ENCODE assay signal across 1 cellular context in genomic region chr20:18662279-18662678, GRCh38.
TF ChIP-seq lines count a peak whose summit lies in the region.

No MANE protein-coding gene starts in this region.

TF ChIP-seq in GM12878, 131 proteins besides CTCF, POLR2A, EP300 and RAD21 (continued from another document and continues in another):
- no peak for TF ChIP-seq RFX5 (IDR thresholded peaks at IDR 0.05; ENCODE audit: low read depth, low read length)
- TF ChIP-seq ZNF24 (IDR thresholded peaks at IDR 0.05), result no peak
- TF ChIP-seq MYB (IDR thresholded peaks at IDR 0.05; ENCODE audit: borderline replicate concordance, low read depth, low read length), result no peak
- no peak for TF ChIP-seq GATAD2B (conservative IDR thresholded peaks at IDR 0.05; ENCODE audit: low read depth)
- TF ChIP-seq KLF5 (IDR thresholded peaks at IDR 0.05; ENCODE audit: partially characterized antibody), result no peak
- no peak for TF ChIP-seq HSF1 (IDR thresholded peaks at IDR 0.05; ENCODE audit: low read depth, low read length)
- no peak for TF ChIP-seq RBBP5 (conservative IDR thresholded peaks at IDR 0.05)
- 0 out of 2 replicates have a peak, but pooled peaks have one; percentile 27 for TF ChIP-seq PML (IDR thresholded peaks at IDR 0.05; ENCODE audit: low read length)
- TF ChIP-seq TARDBP (IDR thresholded peaks at IDR 0.05; ENCODE audit: borderline replicate concordance), result no peak
- TF ChIP-seq HCFC1 (IDR thresholded peaks at IDR 0.05; ENCODE audit: low read length), result no peak
- 0 out of 2 replicates have a peak, but pooled peaks have one; percentile 27 for TF ChIP-seq ZNF217 (IDR thresholded peaks at IDR 0.05)
- TF ChIP-seq MYC (IDR thresholded peaks at IDR 0.05; ENCODE audit: insufficient read depth, insufficient read length, insufficient replicate concordance, low read length, severe bottlenecking), result no peak
- no peak for TF ChIP-seq EGR1 (IDR thresholded peaks at IDR 0.05; ENCODE audit: borderline replicate concordance in 1 of 2, low read depth in 2 of 2, low read length in 2 of 2)
- no peak for TF ChIP-seq HDGF (IDR thresholded peaks at IDR 0.05)
- no peak for TF ChIP-seq PBX3 (IDR thresholded peaks at IDR 0.05; ENCODE audit: insufficient replicate concordance, low read depth, low read length)
- TF ChIP-seq EED (IDR thresholded peaks at IDR 0.05; ENCODE audit: low read depth), result peak; percentile 86
- TF ChIP-seq SRF (IDR thresholded peaks at IDR 0.05; ENCODE audit: low read depth in 2 of 2, low read length in 2 of 2), result no peak
- TF ChIP-seq ESRRA (IDR thresholded peaks at IDR 0.05; ENCODE audit: low read length), result no peak
- TF ChIP-seq DPF2 (IDR thresholded peaks at IDR 0.05), result no peak
- no peak for TF ChIP-seq SIX5 (IDR thresholded peaks at IDR 0.05; ENCODE audit: low read depth, low read length, severe bottlenecking)
- TF ChIP-seq STAT1 (conservative IDR thresholded peaks at IDR 0.05), result no peak
- 0 out of 4 replicates have a peak, but pooled peaks of 1 of the 2 experiments have one; percentile 33 for TF ChIP-seq ETV6 (conservative IDR thresholded peaks at IDR 0.05 in 1 of 2, IDR thresholded peaks at IDR 0.05 in 1 of 2; ENCODE audit: borderline replicate concordance in 1 of 2, low read depth in 1 of 2)
- no peak for TF ChIP-seq MTA2 (IDR thresholded peaks at IDR 0.05; ENCODE audit: low read depth)
- TF ChIP-seq ZNF687 (IDR thresholded peaks at IDR 0.05), result no peak
- no peak for TF ChIP-seq NBN (IDR thresholded peaks at IDR 0.05)
- TF ChIP-seq PKNOX1 (IDR thresholded peaks at IDR 0.05), result no peak
- TF ChIP-seq FOXM1 (IDR thresholded peaks at IDR 0.05; ENCODE audit: low read depth, low read length), result peak; percentile 47; the same call in 1 of the 2 replicates
- no peak for TF ChIP-seq MLLT1 (IDR thresholded peaks at IDR 0.05)
- TF ChIP-seq BCL3 (IDR thresholded peaks at IDR 0.05; ENCODE audit: borderline replicate concordance, insufficient read depth, low read depth, low read length, poor library complexity, severe bottlenecking), result peak; percentile 74
- TF ChIP-seq POU2F2 (IDR thresholded peaks at IDR 0.05; ENCODE audit: borderline replicate concordance, low read depth, low read length), result no peak
- TF ChIP-seq NR2C2 (IDR thresholded peaks at IDR 0.05; ENCODE audit: borderline replicate concordance, control insufficient read depth, insufficient read length, low read depth), result no peak
- TF ChIP-seq CHD2 (IDR thresholded peaks at IDR 0.05; ENCODE audit: borderline replicate concordance, low read depth, low read length), result no peak
- no peak for TF ChIP-seq SREBF1 (IDR thresholded peaks at IDR 0.05; ENCODE audit: low read length)
- no peak for TF ChIP-seq E2F8 (IDR thresholded peaks at IDR 0.05; ENCODE audit: low read depth, partially characterized antibody)
- no peak for TF ChIP-seq MAX (IDR thresholded peaks at IDR 0.05; ENCODE audit: low read depth, low read length)
- no peak for TF ChIP-seq KAT2A (conservative IDR thresholded peaks at IDR 0.05; ENCODE audit: control insufficient read depth, low read depth, low read length)
- no peak for TF ChIP-seq CBX3 (IDR thresholded peaks at IDR 0.05; ENCODE audit: borderline replicate concordance, low read depth)
- no peak for TF ChIP-seq HDAC2 (IDR thresholded peaks at IDR 0.05)
- peak; percentile 83 for TF ChIP-seq CBX5 (IDR thresholded peaks at IDR 0.05; ENCODE audit: low read depth)
- TF ChIP-seq IRF5 (IDR thresholded peaks at IDR 0.05; ENCODE audit: borderline replicate concordance), result no peak
- no peak for TF ChIP-seq ZZZ3 (IDR thresholded peaks at IDR 0.05; ENCODE audit: control insufficient read depth, insufficient read length, low read depth)
- TF ChIP-seq SMAD1 (IDR thresholded peaks at IDR 0.05; ENCODE audit: low read depth, partially characterized antibody), result no peak
- no peak for TF ChIP-seq REST (IDR thresholded peaks at IDR 0.05; ENCODE audit: low read depth, low read length)
- TF ChIP-seq TCF7 (IDR thresholded peaks at IDR 0.05; ENCODE audit: borderline replicate concordance), result no peak
- TF ChIP-seq FOS (IDR thresholded peaks at IDR 0.05; ENCODE audit: borderline replicate concordance, extremely low read depth, insufficient read length), result no peak
- TF ChIP-seq CHD1 (IDR thresholded peaks at IDR 0.05; ENCODE audit: low read depth, low read length), result no peak
